ENCODE assay signal across 12 cellular contexts in the genomic region with DNA sequence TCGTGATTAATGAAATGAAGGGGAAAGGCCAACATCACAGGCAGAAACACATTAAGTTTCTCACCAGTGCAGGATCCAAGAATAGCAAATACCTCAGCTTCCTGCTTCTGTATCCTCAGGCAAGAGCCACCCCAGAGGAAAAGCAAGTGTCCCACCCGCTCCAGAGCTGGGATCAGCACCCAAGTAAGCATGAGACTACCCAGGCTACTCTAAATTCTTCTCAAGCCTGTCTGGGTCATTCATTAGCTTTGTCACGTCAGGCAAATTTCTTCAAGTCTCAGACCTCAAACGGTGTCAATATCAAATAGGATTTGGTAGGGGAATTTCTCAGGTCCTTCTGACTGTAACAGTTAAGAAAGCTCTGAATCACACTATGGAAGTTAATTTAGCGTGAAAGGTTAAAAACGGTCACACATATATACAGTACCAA. TPM values are rescaled to one million over a fixed set of nuclear protein-coding genes. Genes with fewer than 3 reads are reported as not detected.
DNase-seq lines count a peak whose midpoint lies in the region; ATAC-seq and TF ChIP-seq lines count a peak whose summit lies in the region.
"Had no signal": no experiment of that assay in that cellular context is flagged by ENCODE, and none has a peak within 500 bp of the region (broad histone marks: within the 10 kb centered on the region; RNA-seq: fewer than 3 reads in every experiment).

No MANE protein-coding gene starts in this region.

- BruUV-seq in Panc1 (replicated peaks; lab: Mats Ljungman, UMichigan) = no TSS peak

- peak; percentile 47 for ATAC-seq in GM21825 (IDR thresholded peaks at IDR 0.05; ENCODE audit: unreplicated experiment)
- ATAC-seq in Panc1 = peak; percentile 59
- peak; percentile 68 to 94 for ATAC-seq in right cardiac atrium
- ATAC-seq: foreskin keratinocyte had no signal

- H2AFZ ChIP-seq in SK-N-SH (ENCODE audit: low read depth) (no peak overlapping the region), hepatocyte (no peak overlapping the region)

- H3K4me2 ChIP-seq in SK-N-SH = no peak overlapping the region
- H3K4me2 ChIP-seq in hepatocyte = no peak overlapping the region

- no peaks in the 10 kb centered on the region for H3K27me3 ChIP-seq in Panc1 (ENCODE audit: control insufficient read depth, insufficient read depth, low read length)
- H3K27me3 ChIP-seq in right cardiac atrium (ENCODE audit: control insufficient read depth, insufficient read depth) = no peaks in the 10 kb centered on the region
- H3K27me3 ChIP-seq in SK-N-SH (ENCODE audit: insufficient read depth) = no peaks in the 10 kb centered on the region
- no peaks in the 10 kb centered on the region for H3K27me3 ChIP-seq in hepatocyte
- H3K27me3 ChIP-seq: foreskin keratinocyte had no signal

- POLR2A ChIA-PET in Panc1 (lab: Charles Lee) (no interaction called here), SK-N-SH (lab: Yijun Ruan, JAX) (interaction anchor here (1.2 kb wide), 1 partner anchor 25 kb away, joined by 3 read pairs; no protein-coding TSS in a partner anchor)

- H3K79me2 ChIP-seq in SK-N-SH (ENCODE audit: insufficient read depth) (peaks cover 20% of the 10 kb centered on the region; the same call in 1 of the 2 replicates), hepatocyte (peaks cover 14% of the 10 kb centered on the region)

- no peaks in the 10 kb centered on the region for H3F3A ChIP-seq in SK-N-SH (replicated peaks; ENCODE audit: insufficient read depth)

- H3K9me3 ChIP-seq in Panc1 (ENCODE audit: control insufficient read depth, insufficient read depth, low read depth, low read length) (no peaks in the 10 kb centered on the region), right cardiac atrium (ENCODE audit: control insufficient read depth, low read length) (no peaks in the 10 kb centered on the region), SK-N-SH (no peaks in the 10 kb centered on the region), hepatocyte (ENCODE audit: low read depth) (no peaks in the 10 kb centered on the region)

- TF ChIP-seq RAD21 in SK-N-SH (IDR thresholded peaks at IDR 0.05; ENCODE audit: low read length) = no peak

- H3K27ac ChIP-seq in Panc1 (ENCODE audit: low read length) (peak overlapping the region; percentile 25; the same call in 1 of the 2 replicates), right cardiac atrium (ENCODE audit: low read length) (no peak overlapping the region), SK-N-SH (ENCODE audit: low read depth in 2 of 2, low read length in 1 of 2) (no peak overlapping the region), hepatocyte (no peak overlapping the region)
- H3K27ac ChIP-seq: foreskin keratinocyte, skin epidermis had no signal

- H3K9ac ChIP-seq in SK-N-SH = no peak overlapping the region

- no peak overlapping the region for H3K4me3 ChIP-seq in Panc1 (ENCODE audit: low read depth in 2 of 2, low read length in 2 of 2)
- H3K4me3 ChIP-seq in right cardiac atrium (ENCODE audit: low read length) = no peak overlapping the region
- H3K4me3 ChIP-seq in SK-N-SH (ENCODE audit: low read depth in 2 of 2, low read length in 1 of 2) = no peak overlapping the region
- no peak overlapping the region for H3K4me3 ChIP-seq in hepatocyte
- H3K4me3 ChIP-seq: skin epidermis had no signal

- CTCF ChIA-PET in Panc1 (lab: Charles Lee) (interaction anchor here (1.0 kb wide), 1 partner anchor 28 kb away, joined by 3 read pairs; no protein-coding TSS in a partner anchor), SK-N-SH (lab: Yijun Ruan, JAX) (interaction anchor here (0.9 to 1.1 kb wide), 2 partner anchors 11 to 13 kb away, joined by 3 to 4 read pairs; no protein-coding TSS in a partner anchor)

- in situ Hi-C loops in Panc1 (cut with HindIII; ENCODE audit: low pct_unique_long_range_greater_than_20kb, low sequenced_read_pairs) = no loop called here

- no peak for TF ChIP-seq EP300 in SK-N-SH (IDR thresholded peaks at IDR 0.05; ENCODE audit: borderline replicate concordance in 1 of 2, low read depth in 1 of 2, low read length in 1 of 2)

- DNase-seq in Daoy (ENCODE audit: low read depth) (peak; percentile 91), Panc1 (ENCODE audit: low read depth, low spot score) (no peak), right cardiac atrium (peak in 2 of 3 donors; percentile 41 to 62), SK-N-SH (no peak), middle frontal gyrus (ENCODE audit: extremely low spot score, low spot score) (no peak), hepatocyte (ENCODE audit: low spot score) (no peak), NCI-H2029 treated with DMSO at 0.1 percent for 48 hours (lab: John Stamatoyannopoulos, UW) (no peak)
- DNase-seq: activated CD8-positive, alpha-beta memory T cell treated with anti-CD3 and anti-CD28 coated beads, Interleukin-2, amount 50 U/mL, for 4 hours; COR-L47 had no signal

- H4K20me1 ChIP-seq in SK-N-SH (ENCODE audit: insufficient read depth) (no peaks in the 10 kb centered on the region), hepatocyte (ENCODE audit: insufficient read depth, poor library complexity, severe bottlenecking) (no peaks in the 10 kb centered on the region)

- H3K9me2 ChIP-seq in SK-N-SH (no peaks in the 10 kb centered on the region), hepatocyte (replicated peaks; ENCODE audit: insufficient read depth) (no peaks in the 10 kb centered on the region)

- WGBS in right cardiac atrium = 30% methylated on average over 6 of the region's 6 CpGs
- WGBS in SK-N-SH (ENCODE audit: low lambda C conversion rate) = 85% methylated on average over 6 of the region's 6 CpGs
- 74% methylated on average over 6 of the region's 6 CpGs for WGBS in hepatocyte (ENCODE audit: low lambda C conversion rate, missing lambda C conversion rate)

- H3K36me3 ChIP-seq in Panc1 (ENCODE audit: control insufficient read depth, insufficient read depth, low read length) (peaks cover 13% of the 10 kb centered on the region), SK-N-SH (replicated peaks in 1 of 2; ENCODE audit: control insufficient read depth in 1 of 2, insufficient read depth in 2 of 2, low read length in 1 of 2) (peaks cover 2 to 24% of the 10 kb centered on the region in 2 experiments), hepatocyte (replicated peaks; ENCODE audit: insufficient read depth, low read depth) (no peaks in the 10 kb centered on the region)

- H3K4me1 ChIP-seq in Panc1 (ENCODE audit: control insufficient read depth, insufficient read depth, low read length) (peaks cover 9% of the 10 kb centered on the region), right cardiac atrium (ENCODE audit: control insufficient read depth, insufficient read depth, low read length) (peaks cover 5% of the 10 kb centered on the region), SK-N-SH (ENCODE audit: control insufficient read depth in 1 of 2, insufficient read depth in 2 of 2, low read depth in 1 of 2, low read length in 1 of 2) (peaks cover 0 to 8% of the 10 kb centered on the region in 2 experiments; a peak in 2 of 4 replicates), hepatocyte (ENCODE audit: insufficient read depth) (no peaks in the 10 kb centered on the region)

- intact Hi-C loops in Panc1 (cut with micrococcal nuclease; ENCODE audit: unreplicated experiment) (no loop called here), right cardiac atrium (cut with DNase I) (no loop called here)

- TF ChIP-seq CTCF in Panc1 (IDR thresholded peaks at IDR 0.05) (no peak), SK-N-SH (IDR thresholded peaks at IDR 0.05) (no peak), hepatocyte (IDR thresholded peaks at IDR 0.05; ENCODE audit: poor library complexity) (no peak)

TF ChIP-seq in SK-N-SH, 30 proteins besides CTCF, POLR2A, EP300 and RAD21:
- TF ChIP-seq POLR2AphosphoS5 (IDR thresholded peaks at IDR 0.05; ENCODE audit: low read depth, low read length) (no peak), RXRA (IDR thresholded peaks at IDR 0.05; ENCODE audit: borderline replicate concordance, low read depth) (no peak), NFIC (IDR thresholded peaks at IDR 0.05; ENCODE audit: borderline replicate concordance) (no peak), PBX3 (IDR thresholded peaks at IDR 0.05) (no peak)
- TF ChIP-seq, protein P1, sequence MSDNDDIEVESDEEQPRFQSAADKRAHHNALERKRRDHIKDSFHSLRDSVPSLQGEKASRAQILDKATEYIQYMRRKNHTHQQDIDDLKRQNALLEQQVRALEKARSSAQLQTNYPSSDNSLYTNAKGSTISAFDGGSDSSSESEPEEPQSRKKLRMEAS (IDR thresholded peaks at IDR 0.05; ENCODE audit: low read depth) = no peak

RNA-seq across cellular contexts. Expression of gene GNA12, which starts 59.0 kb away (rescaled TPM):
- total RNA-seq in Daoy (2014; rRNA removed; shearing (Covaris generic)) = 6.3 and 7.5 TPM in 2 replicates
- total RNA-seq in Panc1 (2021; ENCODE audit: unreplicated experiment) (139 TPM), right cardiac atrium (10 to 100 TPM; 60.8 to 68.1 (median 64.4) TPM), hepatocyte (28.4 and 54.8 TPM in 2 replicates)
- polyA plus RNA-seq in Panc1 (2012; ENCODE audit: insufficient read length) = 170 TPM
- polyA plus RNA-seq in right cardiac atrium (32.8 TPM), SK-N-SH (2012; rRNA removed) (55.3 and 64.8 TPM in 2 replicates), hepatocyte (34.8 and 40.2 TPM in 2 replicates)
- polyA plus RNA-seq in SK-N-SH (2012; cell fraction: cytosol; rRNA removed) = 39.3 and 56.9 TPM in 2 replicates
- polyA plus RNA-seq in SK-N-SH (2012; cell fraction: nucleus; rRNA removed) = 41.0 and 50.4 TPM in 2 replicates

Comparison
In these comparisons a context has a peak if more than half of its experiments do, and no peak if none do; other contexts are left out.
1. DNase-seq: peak in Daoy (single experiment) and right cardiac atrium (2 of 3); none in Panc1 (single experiment), SK-N-SH (single experiment), middle frontal gyrus (single experiment), hepatocyte (single experiment) and NCI-H2029 treated with DMSO at 0.1 percent for 48 hours (single experiment).
2. Peak in every context shown above with its lines, with median percentiles within 50 percentile points of each other: ATAC-seq.